ENCODE assay signal across 13 cellular contexts in genomic region chr15:42730135-42730534, GRCh38.
"Had no signal": no experiment of that assay in that cellular context is flagged by ENCODE, and none has a peak within 500 bp of the region (broad histone marks: within the 10 kb centered on the region; RNA-seq: fewer than 3 reads in every experiment).

No MANE protein-coding gene starts in this region.

- H3K9me3 ChIP-seq: left lung, tibial nerve had no signal

- H3K79me2 ChIP-seq: parathyroid adenoma had no signal

- H3K27ac ChIP-seq: left lung, parathyroid adenoma had no signal

- ATAC-seq: left lung had no signal

- H2AFZ ChIP-seq: parathyroid adenoma had no signal

- H3K4me3 Mint-ChIP-seq: T-helper 2 cell treated with Interferon-gamma antibody and Interleukin-4, amounts not matched to agents 5 μg/mL and 100 μg/mL, for 36 hours had no signal

- H3K27ac Mint-ChIP-seq: T-helper 2 cell treated with Interferon-gamma antibody and Interleukin-4, amounts not matched to agents 5 μg/mL and 100 μg/mL, for 36 hours had no signal

- H3K9me3 Mint-ChIP-seq: T-helper 2 cell treated with Interferon-gamma antibody and Interleukin-4, amounts not matched to agents 5 μg/mL and 100 μg/mL, for 36 hours had no signal

- H3K4me3 ChIP-seq: left lung, tibial nerve had no signal

- H3K4me1 ChIP-seq: parathyroid adenoma had no signal

- H3K9ac ChIP-seq: parathyroid adenoma had no signal

- DNase-seq: activated naive CD4-positive, alpha-beta T cell treated with anti-CD3 and anti-CD28 coated beads, Interleukin-2, amount 50 U/mL, for 16 hours; activated T-cell treated with anti-CD3 and anti-CD28 coated beads, Interleukin-2, amount 50 U/mL, for 1 hour; caudate nucleus; hypothalamus; kidney; mammary epithelial cell; stimulated activated CD4-positive, alpha-beta T cell treated with anti-CD3 and anti-CD28 coated beads, Interleukin-12 subunit alpha, Interleukin-12 subunit beta, amount 100 ng/mL, for 4 hours; stimulated activated CD4-positive, alpha-beta T cell treated with anti-CD3 and anti-CD28 coated beads, Interleukin-2, amount 100 ng/mL, for 24 hours; substantia nigra had no signal

- H3K27me3 ChIP-seq: left lung, tibial nerve had no signal
